In the genomic region with DNA sequence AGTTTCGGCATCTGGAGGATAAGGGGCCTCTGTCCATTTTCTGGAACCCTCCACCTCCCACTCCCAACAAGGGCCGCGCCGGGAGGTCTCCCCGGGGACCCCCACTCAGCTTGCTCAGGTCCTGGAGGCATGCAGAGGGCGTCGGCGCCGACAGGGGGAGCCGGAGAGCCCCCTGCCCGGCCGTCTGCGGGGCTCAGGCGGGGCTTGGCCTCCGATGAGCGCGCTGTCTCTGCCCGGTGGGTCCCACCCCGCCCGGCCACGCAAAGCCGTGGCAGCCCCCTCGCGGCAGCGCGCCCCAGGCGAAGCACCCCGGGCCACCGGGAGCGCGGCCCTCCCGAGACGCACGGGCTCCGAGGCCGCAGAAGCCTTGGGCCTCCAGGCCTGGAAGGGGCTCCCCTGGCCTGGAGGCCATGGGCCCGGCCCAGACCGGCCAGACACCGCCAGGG, we compare ENCODE assay signal across 1 cellular context.
TF ChIP-seq lines count a peak whose summit lies in the region.

No MANE protein-coding gene starts in this region.

TF ChIP-seq in HEK293, 187 proteins besides CTCF, POLR2A, EP300 and RAD21 (continued from another document):
- TF ChIP-seq YY1 (tag by site-specific recombination; IDR thresholded peaks at IDR 0.05): no peak
- no peak for TF ChIP-seq ZNF600 (tag by site-specific recombination; IDR thresholded peaks at IDR 0.05)
- TF ChIP-seq REPIN1 (tag by site-specific recombination; IDR thresholded peaks at IDR 0.05; ENCODE audit: low read depth): no peak
- TF ChIP-seq BCL6B (tag by site-specific recombination; IDR thresholded peaks at IDR 0.05): no peak
- TF ChIP-seq, protein P1, sequence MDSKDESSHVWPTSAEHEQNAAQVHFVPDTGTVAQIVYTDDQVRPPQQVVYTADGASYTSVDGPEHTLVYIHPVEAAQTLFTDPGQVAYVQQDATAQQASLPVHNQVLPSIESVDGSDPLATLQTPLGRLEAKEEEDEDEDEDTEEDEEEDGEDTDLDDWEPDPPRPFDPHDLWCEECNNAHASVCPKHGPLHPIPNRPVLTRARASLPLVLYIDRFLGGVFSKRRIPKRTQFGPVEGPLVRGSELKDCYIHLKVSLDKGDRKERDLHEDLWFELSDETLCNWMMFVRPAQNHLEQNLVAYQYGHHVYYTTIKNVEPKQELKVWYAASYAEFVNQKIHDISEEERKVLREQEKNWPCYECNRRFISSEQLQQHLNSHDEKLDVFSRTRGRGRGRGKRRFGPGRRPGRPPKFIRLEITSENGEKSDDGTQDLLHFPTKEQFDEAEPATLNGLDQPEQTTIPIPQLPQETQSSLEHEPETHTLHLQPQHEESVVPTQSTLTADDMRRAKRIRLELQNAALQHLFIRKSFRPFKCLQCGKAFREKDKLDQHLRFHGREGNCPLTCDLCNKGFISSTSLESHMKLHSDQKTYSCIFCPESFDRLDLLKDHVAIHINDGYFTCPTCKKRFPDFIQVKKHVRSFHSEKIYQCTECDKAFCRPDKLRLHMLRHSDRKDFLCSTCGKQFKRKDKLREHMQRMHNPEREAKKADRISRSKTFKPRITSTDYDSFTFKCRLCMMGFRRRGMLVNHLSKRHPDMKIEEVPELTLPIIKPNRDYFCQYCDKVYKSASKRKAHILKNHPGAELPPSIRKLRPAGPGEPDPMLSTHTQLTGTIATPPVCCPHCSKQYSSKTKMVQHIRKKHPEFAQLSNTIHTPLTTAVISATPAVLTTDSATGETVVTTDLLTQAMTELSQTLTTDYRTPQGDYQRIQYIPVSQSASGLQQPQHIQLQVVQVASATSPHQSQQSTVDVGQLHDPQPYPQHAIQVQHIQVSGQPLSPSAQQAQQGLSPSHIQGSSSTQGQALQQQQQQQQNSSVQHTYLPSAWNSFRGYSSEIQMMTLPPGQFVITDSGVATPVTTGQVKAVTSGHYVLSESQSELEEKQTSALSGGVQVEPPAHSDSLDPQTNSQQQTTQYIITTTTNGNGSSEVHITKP (tag by site-specific recombination; IDR thresholded peaks at IDR 0.05): peak; percentile 93
- TF ChIP-seq ZNF19 (tag by site-specific recombination; IDR thresholded peaks at IDR 0.05; ENCODE audit: low read depth): no peak
- TF ChIP-seq ZNF610 (tag by site-specific recombination; IDR thresholded peaks at IDR 0.05; ENCODE audit: borderline replicate concordance): no peak
- TF ChIP-seq, protein P2, sequence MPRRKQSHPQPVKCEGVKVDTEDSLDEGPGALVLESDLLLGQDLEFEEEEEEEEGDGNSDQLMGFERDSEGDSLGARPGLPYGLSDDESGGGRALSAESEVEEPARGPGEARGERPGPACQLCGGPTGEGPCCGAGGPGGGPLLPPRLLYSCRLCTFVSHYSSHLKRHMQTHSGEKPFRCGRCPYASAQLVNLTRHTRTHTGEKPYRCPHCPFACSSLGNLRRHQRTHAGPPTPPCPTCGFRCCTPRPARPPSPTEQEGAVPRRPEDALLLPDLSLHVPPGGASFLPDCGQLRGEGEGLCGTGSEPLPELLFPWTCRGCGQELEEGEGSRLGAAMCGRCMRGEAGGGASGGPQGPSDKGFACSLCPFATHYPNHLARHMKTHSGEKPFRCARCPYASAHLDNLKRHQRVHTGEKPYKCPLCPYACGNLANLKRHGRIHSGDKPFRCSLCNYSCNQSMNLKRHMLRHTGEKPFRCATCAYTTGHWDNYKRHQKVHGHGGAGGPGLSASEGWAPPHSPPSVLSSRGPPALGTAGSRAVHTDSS (tag by site-specific recombination; IDR thresholded peaks at IDR 0.05): no peak
- no peak for TF ChIP-seq ZNF624 (tag by site-specific recombination; IDR thresholded peaks at IDR 0.05)
- peak; percentile 48; the same call in 1 of the 2 replicates for TF ChIP-seq ZNF449 (tag by site-specific recombination; IDR thresholded peaks at IDR 0.05)
- no peak for TF ChIP-seq ZNF677 (tag by site-specific recombination; IDR thresholded peaks at IDR 0.05)
- TF ChIP-seq ZNF571 (tag by site-specific recombination; IDR thresholded peaks at IDR 0.05): no peak
- TF ChIP-seq ZNF423 (tag by site-specific recombination; IDR thresholded peaks at IDR 0.05): peak; percentile 69
- no peak for TF ChIP-seq ATF2 (tag by site-specific recombination; IDR thresholded peaks at IDR 0.05; ENCODE audit: low read depth)
- no peak for TF ChIP-seq ZFP41 (tag by site-specific recombination; IDR thresholded peaks at IDR 0.05; ENCODE audit: borderline replicate concordance)
- 0 out of 2 replicates have a peak, but pooled peaks have one; percentile 26 for TF ChIP-seq KLF16 (tag by site-specific recombination; IDR thresholded peaks at IDR 0.05)
- TF ChIP-seq, protein P3, sequence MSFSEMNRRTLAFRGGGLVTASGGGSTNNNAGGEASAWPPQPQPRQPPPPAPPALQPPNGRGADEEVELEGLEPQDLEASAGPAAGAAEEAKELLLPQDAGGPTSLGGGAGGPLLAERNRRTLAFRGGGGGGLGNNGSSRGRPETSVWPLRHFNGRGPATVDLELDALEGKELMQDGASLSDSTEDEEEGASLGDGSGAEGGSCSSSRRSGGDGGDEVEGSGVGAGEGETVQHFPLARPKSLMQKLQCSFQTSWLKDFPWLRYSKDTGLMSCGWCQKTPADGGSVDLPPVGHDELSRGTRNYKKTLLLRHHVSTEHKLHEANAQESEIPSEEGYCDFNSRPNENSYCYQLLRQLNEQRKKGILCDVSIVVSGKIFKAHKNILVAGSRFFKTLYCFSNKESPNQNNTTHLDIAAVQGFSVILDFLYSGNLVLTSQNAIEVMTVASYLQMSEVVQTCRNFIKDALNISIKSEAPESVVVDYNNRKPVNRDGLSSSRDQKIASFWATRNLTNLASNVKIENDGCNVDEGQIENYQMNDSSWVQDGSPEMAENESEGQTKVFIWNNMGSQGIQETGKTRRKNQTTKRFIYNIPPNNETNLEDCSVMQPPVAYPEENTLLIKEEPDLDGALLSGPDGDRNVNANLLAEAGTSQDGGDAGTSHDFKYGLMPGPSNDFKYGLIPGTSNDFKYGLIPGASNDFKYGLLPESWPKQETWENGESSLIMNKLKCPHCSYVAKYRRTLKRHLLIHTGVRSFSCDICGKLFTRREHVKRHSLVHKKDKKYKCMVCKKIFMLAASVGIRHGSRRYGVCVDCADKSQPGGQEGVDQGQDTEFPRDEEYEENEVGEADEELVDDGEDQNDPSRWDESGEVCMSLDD (tag by site-specific recombination; IDR thresholded peaks at IDR 0.05): 0 out of 2 replicates have a peak, but pooled peaks have one; percentile 39
- TF ChIP-seq ZNF416 (tag by site-specific recombination; IDR thresholded peaks at IDR 0.05): no peak
- TF ChIP-seq ZNF561 (tag by site-specific recombination; IDR thresholded peaks at IDR 0.05; ENCODE audit: borderline replicate concordance): peak; percentile 70; the same call in 1 of the 2 replicates
- TF ChIP-seq ZNF548 (tag by site-specific recombination; IDR thresholded peaks at IDR 0.05): no peak
- TF ChIP-seq ZBTB7A (tag by site-specific recombination; IDR thresholded peaks at IDR 0.05; ENCODE audit: low read depth): no peak
- no peak for TF ChIP-seq ZBTB48 (tag by site-specific recombination; IDR thresholded peaks at IDR 0.05)
- TF ChIP-seq ZBTB26 (tag by site-specific recombination; optimal IDR thresholded peaks at IDR 0.05): peak; percentile 17
- 0 out of 2 replicates have a peak, but pooled peaks have one; percentile 0 for TF ChIP-seq KLF1 (tag by site-specific recombination; IDR thresholded peaks at IDR 0.05)
- TF ChIP-seq ZBTB49 (tag by site-specific recombination; IDR thresholded peaks at IDR 0.05; ENCODE audit: low read depth): no peak
- no peak for TF ChIP-seq SALL2 (tag by site-specific recombination; IDR thresholded peaks at IDR 0.05; ENCODE audit: borderline replicate concordance)
